In the genomic region with DNA sequence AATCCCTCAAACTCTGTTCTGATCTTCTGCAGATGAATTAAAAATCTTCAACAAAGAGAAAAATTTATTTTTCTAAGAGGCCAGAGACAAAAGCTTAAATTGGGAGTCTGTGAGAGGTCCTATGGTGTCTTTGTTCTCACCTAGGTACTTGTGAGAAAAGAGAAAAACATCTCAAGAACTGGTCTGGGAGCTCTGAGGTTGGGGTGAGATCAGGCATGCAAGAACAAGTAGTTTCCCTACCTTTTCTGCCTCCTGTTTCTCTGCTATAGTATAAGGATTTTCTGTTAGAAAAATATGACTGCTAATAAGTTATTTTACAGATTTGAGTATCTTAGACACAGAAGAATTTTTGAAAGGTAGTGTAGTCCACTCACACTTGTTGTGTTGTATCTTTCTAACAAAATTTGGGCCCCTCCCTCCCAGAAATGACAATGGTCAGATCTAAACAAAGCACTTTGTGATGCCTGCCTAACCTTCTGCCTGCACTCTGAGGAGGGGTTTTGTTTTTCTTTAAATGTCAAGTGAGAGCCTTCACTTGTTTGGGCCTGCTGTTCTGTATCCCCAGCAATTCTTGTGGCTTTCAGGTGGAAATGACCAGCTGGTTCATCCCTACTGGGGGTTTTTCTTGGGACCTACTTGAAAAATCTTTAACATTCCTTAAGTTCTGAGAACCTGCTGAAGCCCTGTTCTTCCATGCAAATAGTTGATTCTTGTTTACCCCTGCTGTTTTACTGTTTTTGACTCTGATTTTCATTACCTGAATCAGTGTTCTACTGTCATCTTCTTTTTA, we compare ENCODE assay signal across 29 cellular contexts. TPM values are rescaled to one million over a fixed set of nuclear protein-coding genes. Genes with fewer than 3 reads are reported as not detected.
DNase-seq lines count a peak whose midpoint lies in the region; ATAC-seq and TF ChIP-seq lines count a peak whose summit lies in the region.
"Had no signal": no experiment of that assay in that cellular context is flagged by ENCODE, and none has a peak within 500 bp of the region (broad histone marks: within the 10 kb centered on the region; RNA-seq: fewer than 3 reads in every experiment).

No MANE protein-coding gene starts in this region.

- H3K9me3 ChIP-seq in iPS DF 6.9 (ENCODE audit: control insufficient read depth, insufficient read depth, low read length) (no peaks in the 10 kb centered on the region), thyroid gland (no peaks in the 10 kb centered on the region)

- H3K9me3 Mint-ChIP-seq in WTC11 = peaks cover 16% of the 10 kb centered on the region

- H3K27ac Mint-ChIP-seq in WTC11 = peak overlapping the region; percentile 74
- H3K27ac Mint-ChIP-seq: CD4-positive, alpha-beta memory T cell; T-cell had no signal

- H3K4me1 ChIP-seq in iPS DF 6.9 (ENCODE audit: control insufficient read depth, insufficient read depth, low read length) (no peaks in the 10 kb centered on the region; the same call in 1 of the 2 replicates), thyroid gland (peaks cover 0 to 16% of the 10 kb centered on the region in 2 donors)

- no peak overlapping the region for H3K4me3 Mint-ChIP-seq in WTC11
- H3K4me3 Mint-ChIP-seq: CD4-positive, alpha-beta memory T cell; T-cell had no signal

- in situ Hi-C loops in GM13976 (cut with MboI; ENCODE audit: low sequenced_read_pairs, unreplicated experiment) = no loop called here

- no peak overlapping the region for H3K4me3 ChIP-seq in H7 (ENCODE audit: insufficient read depth, low read depth, low read length)
- H3K4me3 ChIP-seq in iPS DF 6.9 (ENCODE audit: low read length) = no peak overlapping the region
- no peak overlapping the region for H3K4me3 ChIP-seq in thyroid gland (replicated peaks in 1 of 3)
- H3K4me3 ChIP-seq: K562 had no signal

- intact Hi-C loops in thyroid gland (cut with DNase I) = no loop called here

- H3K27me3 ChIP-seq in H7 (ENCODE audit: control insufficient read depth, insufficient read depth, low read length) (no peaks in the 10 kb centered on the region), iPS DF 6.9 (ENCODE audit: control insufficient read depth, insufficient read depth, low read length) (no peaks in the 10 kb centered on the region), thyroid gland (no peaks in the 10 kb centered on the region)

- CTCF ChIA-PET in WTC11 (lab: Charles Lee) = no interaction called here

- POLR2A ChIA-PET in WTC11 (lab: Charles Lee) = no interaction called here

- H3K27ac ChIP-seq in iPS DF 6.9 (ENCODE audit: low read length) (no peak overlapping the region), thyroid gland (peak overlapping the region in 1 of 3 donors; percentile 33)

- peak; percentile 97 for ATAC-seq in WTC11
- no peak for ATAC-seq in HG03135 (IDR thresholded peaks at IDR 0.05; ENCODE audit: unreplicated experiment)
- ATAC-seq: K562, T-cell had no signal

- DNase-seq in H7 (peak; percentile 12), WTC11 (ENCODE audit: low spot score) (no peak), iPS DF 6.9 (ENCODE audit: low read depth, low spot score) (peak; percentile 31), thyroid gland (peak; percentile 7 to 20), GM13976 (ENCODE audit: low spot score) (no peak), NCI-H2171 (lab: John Stamatoyannopoulos, UW) (no peak)
- DNase-seq: C1 segment of cervical spinal cord; CD4-positive, alpha-beta memory T cell; COR-L47; DMS53; HCEC 1CT; Kasumi-1; MV-4-11; NCI-H1105 treated with DMSO at 0.1 percent for 48 hours; NCI-H146; NCI-H1930; NCI-H2107; NCI-H446 treated with DMSO at 0.1 percent for 48 hours; NCI-H82; NK-92 treated with Interleukin-12 subunit alpha and Interleukin-12 subunit beta, amount 100 ng/mL, for 24 hours; RPMI8226; SHP77; T-cell had no signal

- peaks cover 33% of the 10 kb centered on the region for H3K4me1 Mint-ChIP-seq in WTC11
- H3K4me1 Mint-ChIP-seq: T-cell had no signal

- peaks cover 5% of the 10 kb centered on the region; the same call in 1 of the 2 replicates for H3K36me3 Mint-ChIP-seq in WTC11
- H3K36me3 Mint-ChIP-seq: CD4-positive, alpha-beta memory T cell; T-cell had no signal

- H3K27me3 Mint-ChIP-seq in WTC11 (ENCODE audit: low read depth) = peaks cover 9% of the 10 kb centered on the region

- TF ChIP-seq POLR2A in thyroid gland (IDR thresholded peaks at IDR 0.05) = no peak

- TF ChIP-seq CTCF in WTC11 (IDR thresholded peaks at IDR 0.05) (no peak), thyroid gland (IDR thresholded peaks at IDR 0.05) (no peak), GM13976 (IDR thresholded peaks at IDR 0.05; ENCODE audit: borderline replicate concordance, control extremely low read depth, extremely low read depth, insufficient read depth, missing control alignments) (no peak)

- H3K36me3 ChIP-seq in H7 (replicated peaks; ENCODE audit: control insufficient read depth, insufficient read depth, low read length) (no peaks in the 10 kb centered on the region), iPS DF 6.9 (ENCODE audit: control insufficient read depth, insufficient read depth, low read length) (no peaks in the 10 kb centered on the region), thyroid gland (no peaks in the 10 kb centered on the region)

TF ChIP-seq in WTC11, 78 proteins besides CTCF, POLR2A, EP300 and RAD21:
- TF ChIP-seq NR1H2 (CRISPR knock-in tag; IDR thresholded peaks at IDR 0.05) (no peak), JUN (CRISPR knock-in tag; IDR thresholded peaks at IDR 0.05) (no peak), ZNF138 (CRISPR knock-in tag; conservative IDR thresholded peaks at IDR 0.05) (no peak), ZNF416 (CRISPR knock-in tag; IDR thresholded peaks at IDR 0.05) (peak; percentile 99), HMGA2 (CRISPR knock-in tag; IDR thresholded peaks at IDR 0.05) (no peak), RORB (CRISPR knock-in tag; IDR thresholded peaks at IDR 0.05) (no peak), NFYB (CRISPR knock-in tag; conservative IDR thresholded peaks at IDR 0.05; ENCODE audit: low read depth) (no peak), ZNF423 (CRISPR knock-in tag; IDR thresholded peaks at IDR 0.05) (0 out of 2 replicates have a peak, but pooled peaks have one; percentile 12), RELA (CRISPR knock-in tag; IDR thresholded peaks at IDR 0.05; ENCODE audit: borderline replicate concordance) (no peak), ZNF396 (CRISPR knock-in tag; IDR thresholded peaks at IDR 0.05; ENCODE audit: borderline replicate concordance) (no peak)
- TF ChIP-seq, protein P1, sequence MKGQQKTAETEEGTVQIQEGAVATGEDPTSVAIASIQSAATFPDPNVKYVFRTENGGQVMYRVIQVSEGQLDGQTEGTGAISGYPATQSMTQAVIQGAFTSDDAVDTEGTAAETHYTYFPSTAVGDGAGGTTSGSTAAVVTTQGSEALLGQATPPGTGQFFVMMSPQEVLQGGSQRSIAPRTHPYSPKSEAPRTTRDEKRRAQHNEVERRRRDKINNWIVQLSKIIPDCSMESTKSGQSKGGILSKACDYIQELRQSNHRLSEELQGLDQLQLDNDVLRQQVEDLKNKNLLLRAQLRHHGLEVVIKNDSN (CRISPR knock-in tag; IDR thresholded peaks at IDR 0.05) = no peak
- TF ChIP-seq, protein P2, sequence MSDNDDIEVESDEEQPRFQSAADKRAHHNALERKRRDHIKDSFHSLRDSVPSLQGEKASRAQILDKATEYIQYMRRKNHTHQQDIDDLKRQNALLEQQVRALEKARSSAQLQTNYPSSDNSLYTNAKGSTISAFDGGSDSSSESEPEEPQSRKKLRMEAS (CRISPR knock-in tag; IDR thresholded peaks at IDR 0.05) = no peak
- TF ChIP-seq, protein P3, sequence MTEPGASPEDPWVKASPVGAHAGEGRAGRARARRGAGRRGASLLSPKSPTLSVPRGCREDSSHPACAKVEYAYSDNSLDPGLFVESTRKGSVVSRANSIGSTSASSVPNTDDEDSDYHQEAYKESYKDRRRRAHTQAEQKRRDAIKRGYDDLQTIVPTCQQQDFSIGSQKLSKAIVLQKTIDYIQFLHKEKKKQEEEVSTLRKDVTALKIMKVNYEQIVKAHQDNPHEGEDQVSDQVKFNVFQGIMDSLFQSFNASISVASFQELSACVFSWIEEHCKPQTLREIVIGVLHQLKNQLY (CRISPR knock-in tag; IDR thresholded peaks at IDR 0.05) = no peak
- TF ChIP-seq, protein P4, sequence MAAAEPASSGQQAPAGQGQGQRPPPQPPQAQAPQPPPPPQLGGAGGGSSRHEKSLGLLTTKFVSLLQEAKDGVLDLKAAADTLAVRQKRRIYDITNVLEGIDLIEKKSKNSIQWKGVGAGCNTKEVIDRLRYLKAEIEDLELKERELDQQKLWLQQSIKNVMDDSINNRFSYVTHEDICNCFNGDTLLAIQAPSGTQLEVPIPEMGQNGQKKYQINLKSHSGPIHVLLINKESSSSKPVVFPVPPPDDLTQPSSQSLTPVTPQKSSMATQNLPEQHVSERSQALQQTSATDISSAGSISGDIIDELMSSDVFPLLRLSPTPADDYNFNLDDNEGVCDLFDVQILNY (CRISPR knock-in tag; IDR thresholded peaks at IDR 0.05) = no peak

RNA-seq across cellular contexts. Expression of a gene that starts 13.6 kb away (rescaled TPM):
- total RNA-seq in H7 (2014; rRNA removed; shearing (Covaris generic)) = not detected in 2 replicates
- total RNA-seq in WTC11 (2021) (not detected in 3 replicates), thyroid gland (under 1 TPM in 1 of 4 donors, not detected in 3; 0.27 TPM)
- total RNA-seq: A673; CD4-positive, alpha-beta memory T cell; HT-29; K562; M059J; SK-MEL-5; T-cell had no signal

RNA-seq across cellular contexts. Expression of a gene that starts 19.1 kb away (rescaled TPM):
- total RNA-seq in H7 (2014; rRNA removed; shearing (Covaris generic)) = not detected in 2 replicates
- total RNA-seq in WTC11 (2021) (not detected in 3 replicates), thyroid gland (not detected)
- total RNA-seq: A673; CD4-positive, alpha-beta memory T cell; HT-29; K562; M059J; SK-MEL-5; T-cell had no signal

RNA-seq across cellular contexts. Expression of a gene that starts 40.9 kb away (rescaled TPM):
- not detected in 2 replicates for total RNA-seq in H7 (2014; rRNA removed; shearing (Covaris generic))
- not detected in 3 replicates for total RNA-seq in WTC11 (2021)
- total RNA-seq in thyroid gland = not detected
- total RNA-seq: A673; CD4-positive, alpha-beta memory T cell; HT-29; K562; M059J; SK-MEL-5; T-cell had no signal

RNA-seq across cellular contexts. Expression of a gene that starts 41.5 kb away (rescaled TPM):
- not detected in 2 replicates for total RNA-seq in H7 (2014; rRNA removed; shearing (Covaris generic))
- total RNA-seq in WTC11 (2021) (not detected in 3 replicates), thyroid gland (not detected)
- total RNA-seq: A673; CD4-positive, alpha-beta memory T cell; HT-29; K562; M059J; SK-MEL-5; T-cell had no signal

RNA-seq across cellular contexts. Expression of a gene that starts 56.5 kb away (rescaled TPM):
- not detected in 2 replicates for total RNA-seq in H7 (2014; rRNA removed; shearing (Covaris generic))
- total RNA-seq in WTC11 (2021) (not detected in 3 replicates), thyroid gland (not detected)
- total RNA-seq: A673; CD4-positive, alpha-beta memory T cell; K562; M059J; SK-MEL-5; T-cell had no signal

Comparison
In these comparisons a context has a peak if more than half of its experiments do, and no peak if none do; other contexts are left out.
1. DNase-seq: peak in H7 (single experiment), iPS DF 6.9 (single experiment) and thyroid gland (2 of 2); none in WTC11 (single experiment), GM13976 (single experiment) and NCI-H2171 (single experiment).